In genomic region chrX:39263946-39264483, GRCh38 we compare ENCODE assay signal across 17 cellular contexts.
"Had no signal": no experiment of that assay in that cellular context is flagged by ENCODE, and none has a peak within 500 bp of the region (broad histone marks: within the 10 kb centered on the region; RNA-seq: fewer than 3 reads in every experiment).

No MANE protein-coding gene starts in this region.

- DNase-seq: activated CD4-positive, alpha-beta T cell treated with anti-CD3 and anti-CD28 coated beads, Interleukin-2, amount 10 ng/mL, durations not matched to agents 7 days and 5 days; activated gamma-delta T cell treated with Interleukin-2 at 50 U/mL for 16 hours; effector CD4-positive, alpha-beta T cell; esophagus squamous epithelium; heart right ventricle; kidney glomerular epithelial cell; occipital lobe; posterior cingulate gyrus; spleen; stimulated activated CD4-positive, alpha-beta T cell treated with anti-CD3 and anti-CD28 coated beads, Interleukin-4, amount 100 ng/mL, for 4 hours; stimulated activated naive B cell treated with anti-CD40 and anti-IgM and Interleukin-4, amounts not matched to agents 10 μg/mL and 1 μg/mL and 100 μg/mL, for 72 hours; substantia nigra; tibial artery; uterus had no signal

- H3K27ac Mint-ChIP-seq: activated CD4-positive, alpha-beta T cell treated with anti-CD3 and anti-CD28 coated beads, Interleukin-2, amount 10 ng/mL, durations not matched to agents 7 days and 5 days; memory B cell; stimulated activated naive B cell treated with anti-CD40 and anti-IgM and Interleukin-4, amounts not matched to agents 10 μg/mL and 1 μg/mL and 100 μg/mL, for 72 hours; WTC11 had no signal

- H3K27ac ChIP-seq: esophagus squamous epithelium, heart right ventricle, SK-N-MC, spleen, tibial artery, uterus had no signal

- H3K9me3 Mint-ChIP-seq: activated CD4-positive, alpha-beta T cell treated with anti-CD3 and anti-CD28 coated beads, Interleukin-2, amount 10 ng/mL, durations not matched to agents 7 days and 5 days; WTC11 had no signal

- H3K27me3 Mint-ChIP-seq: activated CD4-positive, alpha-beta T cell treated with anti-CD3 and anti-CD28 coated beads, Interleukin-2, amount 10 ng/mL, durations not matched to agents 7 days and 5 days; stimulated activated naive B cell treated with anti-CD40 and anti-IgM and Interleukin-4, amounts not matched to agents 10 μg/mL and 1 μg/mL and 100 μg/mL, for 72 hours had no signal

- H3K4me1 ChIP-seq: esophagus squamous epithelium, heart right ventricle, spleen, tibial artery, uterus had no signal

- H3K4me3 Mint-ChIP-seq: activated CD4-positive, alpha-beta T cell treated with anti-CD3 and anti-CD28 coated beads, Interleukin-2, amount 10 ng/mL, durations not matched to agents 7 days and 5 days; memory B cell; stimulated activated naive B cell treated with anti-CD40 and anti-IgM and Interleukin-4, amounts not matched to agents 10 μg/mL and 1 μg/mL and 100 μg/mL, for 72 hours; WTC11 had no signal

- H3K36me3 Mint-ChIP-seq: memory B cell, WTC11 had no signal

- H3K4me3 ChIP-seq: esophagus squamous epithelium, heart right ventricle, SK-N-MC, spleen, tibial artery, uterus had no signal

- H3K27me3 ChIP-seq: esophagus squamous epithelium, spleen, tibial artery, uterus had no signal

- H3K36me3 ChIP-seq: esophagus squamous epithelium, heart right ventricle, spleen, tibial artery, uterus had no signal

- H3K9me3 ChIP-seq: esophagus squamous epithelium, uterus had no signal

- H3K4me1 Mint-ChIP-seq: memory B cell, WTC11 had no signal
